In the genomic region with DNA sequence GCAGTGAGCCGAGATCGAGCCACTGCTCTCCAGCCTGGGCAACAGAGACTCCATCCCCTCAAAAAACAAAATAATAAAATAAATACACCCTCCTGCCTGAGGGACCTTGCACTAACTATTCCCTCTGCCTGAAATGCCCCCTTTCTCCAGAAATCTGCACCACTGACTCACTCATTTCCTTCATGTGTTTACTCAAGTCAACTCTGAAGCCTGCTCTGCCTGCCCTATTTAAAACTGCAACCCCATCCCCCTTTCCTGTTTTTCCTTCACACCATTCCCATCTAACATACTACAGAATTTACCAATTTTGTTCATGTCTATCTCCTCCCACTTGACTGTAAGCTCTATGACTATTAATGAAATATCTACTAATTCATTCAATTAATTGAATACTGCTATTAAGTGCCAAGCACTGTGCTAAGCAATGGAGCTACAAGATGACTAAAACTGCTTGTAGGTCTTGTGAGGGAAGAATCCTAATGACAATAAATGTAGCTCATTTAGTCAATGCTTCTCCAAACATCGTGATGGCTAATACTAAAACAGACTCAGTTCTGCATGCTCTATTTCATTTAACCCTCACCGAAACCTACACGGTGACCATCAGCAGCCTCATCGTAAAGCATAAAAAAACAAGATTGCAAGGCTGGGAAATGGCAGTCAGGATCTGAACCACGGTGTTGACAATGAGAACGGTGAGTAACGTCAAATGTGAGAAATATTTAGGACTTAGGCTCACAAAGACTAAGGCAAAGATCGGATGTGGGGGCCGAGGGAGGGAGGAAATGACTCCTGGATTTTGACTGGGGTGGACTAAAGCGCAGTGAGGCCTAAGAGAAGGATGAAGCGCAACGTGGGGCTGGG, we compare ENCODE assay signal across 8 cellular contexts. TPM values are rescaled to one million over a fixed set of nuclear protein-coding genes. Genes with fewer than 3 reads are reported as not detected.
A peak's percentile ranks its signal among the peaks of the same experiment; 100 is the strongest.
DNase-seq lines count a peak whose midpoint lies in the region; ATAC-seq and TF ChIP-seq lines count a peak whose summit lies in the region.

No MANE protein-coding gene starts in this region.

- peak overlapping the region; percentile 71 for H2AFZ ChIP-seq in neural cell (ENCODE audit: low read depth, low read length)

- POLR2A ChIA-PET in Panc1 (lab: Charles Lee) = interaction anchor here (0.6 kb wide), 2 partner anchors 10 to 222 kb away, joined by 3 to 7 read pairs; no protein-coding TSS in a partner anchor

- H3K36me3 ChIP-seq in Panc1 (ENCODE audit: control insufficient read depth, insufficient read depth, low read length) = peaks cover 4% of the 10 kb centered on the region
- no peaks in the 10 kb centered on the region for H3K36me3 ChIP-seq in neural cell (ENCODE audit: insufficient read depth, low read length)

- peak overlapping the region; percentile 89 to 98 for H3K4me3 Mint-ChIP-seq in effector memory CD8-positive, alpha-beta T cell

- peaks cover 21% of the 10 kb centered on the region for H3K79me2 ChIP-seq in neural cell (replicated peaks; ENCODE audit: insufficient read depth, low read length)

- H3K4me2 ChIP-seq in neural cell (ENCODE audit: low read length) = peak overlapping the region; percentile 67

- TF ChIP-seq CTCF in Panc1 (IDR thresholded peaks at IDR 0.05) (no peak), neural cell (IDR thresholded peaks at IDR 0.05; ENCODE audit: poor library complexity, severe bottlenecking) (no peak)

- in situ Hi-C loops in Panc1 (cut with HindIII; ENCODE audit: low pct_unique_long_range_greater_than_20kb, low sequenced_read_pairs) = no loop called here

- TF ChIP-seq EP300 in neural cell (conservative IDR thresholded peaks at IDR 0.05; ENCODE audit: poor library complexity, severe bottlenecking) = no peak

- no peaks in the 10 kb centered on the region for H3F3A ChIP-seq in neural cell (ENCODE audit: insufficient read depth, low read length, poor library complexity, severe bottlenecking)

- peaks cover 19% of the 10 kb centered on the region in 2 donors for H3K4me1 Mint-ChIP-seq in effector memory CD8-positive, alpha-beta T cell (ENCODE audit: low read depth in 2 of 2)

- TF ChIP-seq RAD21 in neural cell (conservative IDR thresholded peaks at IDR 0.05) = no peak

- DNase-seq in stimulated activated CD4-positive, alpha-beta T cell treated with anti-CD3 and anti-CD28 coated beads, Interleukin-1b, Interleukin-23, amount 100 ng/mL, for 48 hours = peak; percentile 51
- DNase-seq in stimulated activated CD4-positive, alpha-beta T cell treated with anti-CD3 and anti-CD28 coated beads, Interleukin-15, amount 100 ng/mL, for 24 hours = no peak
- DNase-seq in Panc1 (ENCODE audit: low read depth, low spot score) = no peak
- no peak for DNase-seq in effector memory CD8-positive, alpha-beta T cell
- DNase-seq in NCI-H1436 treated with DMSO at 0.1 percent for 48 hours (lab: John Stamatoyannopoulos, UW) = no peak
- DNase-seq in NCI-H2029 (lab: John Stamatoyannopoulos, UW) = no peak

- no peak; the same call in 1 of the 2 replicates for ATAC-seq in Panc1
- ATAC-seq in effector memory CD8-positive, alpha-beta T cell (replicated peaks) = no peak
- no peak for ATAC-seq in HG03469 (IDR thresholded peaks at IDR 0.05; ENCODE audit: unreplicated experiment)

- no peaks in the 10 kb centered on the region for H3K9me3 Mint-ChIP-seq in effector memory CD8-positive, alpha-beta T cell

- no peaks in the 10 kb centered on the region for H3K9me2 ChIP-seq in neural cell (ENCODE audit: insufficient read depth, low read length)

- H3K9ac ChIP-seq in neural cell (ENCODE audit: low read length) = peak overlapping the region; percentile 99

- BruUV-seq in Panc1 (replicated peaks; lab: Mats Ljungman, UMichigan) = TSS peak; percentile 91

- H3K4me1 ChIP-seq in Panc1 (ENCODE audit: control insufficient read depth, insufficient read depth, low read length) = peaks cover 14% of the 10 kb centered on the region

- CTCF ChIA-PET in Panc1 (lab: Charles Lee) = no interaction called here

- H3K27ac Mint-ChIP-seq in effector memory CD8-positive, alpha-beta T cell = peak overlapping the region; percentile 91 to 95

- H3K27ac ChIP-seq in Panc1 (ENCODE audit: low read length) (peak overlapping the region; percentile 93), neural cell (ENCODE audit: low read length) (peak overlapping the region; percentile 100)

- H3K9me3 ChIP-seq in Panc1 (ENCODE audit: control insufficient read depth, insufficient read depth, low read depth, low read length) (no peaks in the 10 kb centered on the region), neural cell (ENCODE audit: low read length) (no peaks in the 10 kb centered on the region)

- no peaks in the 10 kb centered on the region for H4K20me1 ChIP-seq in neural cell (ENCODE audit: insufficient read depth)

- H3K4me3 ChIP-seq in Panc1 (ENCODE audit: low read depth in 2 of 2, low read length in 2 of 2) = peak overlapping the region; percentile 65 to 84
- H3K4me3 ChIP-seq in neural cell (ENCODE audit: low read length) = peak overlapping the region; percentile 79

- H3K27me3 ChIP-seq in Panc1 (ENCODE audit: control insufficient read depth, insufficient read depth, low read length) (no peaks in the 10 kb centered on the region), neural cell (ENCODE audit: insufficient read depth, low read depth, low read length) (no peaks in the 10 kb centered on the region)

- intact Hi-C loops in Panc1 (cut with micrococcal nuclease; ENCODE audit: unreplicated experiment) = no loop called here

- peaks cover 26% of the 10 kb centered on the region for H3K36me3 Mint-ChIP-seq in effector memory CD8-positive, alpha-beta T cell (ENCODE audit: insufficient read depth)

- H3K27me3 Mint-ChIP-seq in effector memory CD8-positive, alpha-beta T cell = no peaks in the 10 kb centered on the region

TF ChIP-seq in neural cell, 6 proteins besides CTCF, POLR2A, EP300 and RAD21:
- TF ChIP-seq MXI1 (conservative IDR thresholded peaks at IDR 0.05; ENCODE audit: poor library complexity, severe bottlenecking) = no peak
- TF ChIP-seq, protein P1, sequence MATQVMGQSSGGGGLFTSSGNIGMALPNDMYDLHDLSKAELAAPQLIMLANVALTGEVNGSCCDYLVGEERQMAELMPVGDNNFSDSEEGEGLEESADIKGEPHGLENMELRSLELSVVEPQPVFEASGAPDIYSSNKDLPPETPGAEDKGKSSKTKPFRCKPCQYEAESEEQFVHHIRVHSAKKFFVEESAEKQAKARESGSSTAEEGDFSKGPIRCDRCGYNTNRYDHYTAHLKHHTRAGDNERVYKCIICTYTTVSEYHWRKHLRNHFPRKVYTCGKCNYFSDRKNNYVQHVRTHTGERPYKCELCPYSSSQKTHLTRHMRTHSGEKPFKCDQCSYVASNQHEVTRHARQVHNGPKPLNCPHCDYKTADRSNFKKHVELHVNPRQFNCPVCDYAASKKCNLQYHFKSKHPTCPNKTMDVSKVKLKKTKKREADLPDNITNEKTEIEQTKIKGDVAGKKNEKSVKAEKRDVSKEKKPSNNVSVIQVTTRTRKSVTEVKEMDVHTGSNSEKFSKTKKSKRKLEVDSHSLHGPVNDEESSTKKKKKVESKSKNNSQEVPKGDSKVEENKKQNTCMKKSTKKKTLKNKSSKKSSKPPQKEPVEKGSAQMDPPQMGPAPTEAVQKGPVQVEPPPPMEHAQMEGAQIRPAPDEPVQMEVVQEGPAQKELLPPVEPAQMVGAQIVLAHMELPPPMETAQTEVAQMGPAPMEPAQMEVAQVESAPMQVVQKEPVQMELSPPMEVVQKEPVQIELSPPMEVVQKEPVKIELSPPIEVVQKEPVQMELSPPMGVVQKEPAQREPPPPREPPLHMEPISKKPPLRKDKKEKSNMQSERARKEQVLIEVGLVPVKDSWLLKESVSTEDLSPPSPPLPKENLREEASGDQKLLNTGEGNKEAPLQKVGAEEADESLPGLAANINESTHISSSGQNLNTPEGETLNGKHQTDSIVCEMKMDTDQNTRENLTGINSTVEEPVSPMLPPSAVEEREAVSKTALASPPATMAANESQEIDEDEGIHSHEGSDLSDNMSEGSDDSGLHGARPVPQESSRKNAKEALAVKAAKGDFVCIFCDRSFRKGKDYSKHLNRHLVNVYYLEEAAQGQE (IDR thresholded peaks at IDR 0.05; ENCODE audit: borderline replicate concordance) = no peak
- TF ChIP-seq EZH2 (IDR thresholded peaks at IDR 0.05; ENCODE audit: borderline replicate concordance, insufficient read depth, low read length, poor library complexity, severe bottlenecking) = no peak
- no peak for TF ChIP-seq TAF1 (IDR thresholded peaks at IDR 0.05; ENCODE audit: low read depth)
- no peak for TF ChIP-seq POLR2AphosphoS5 (IDR thresholded peaks at IDR 0.05)
TF ChIP-seq in neural cell: peak in this region for 0.

RNA-seq across cellular contexts. Expression of gene TMEM39B, which starts 0.7 kb away (rescaled TPM):
- total RNA-seq in Panc1 (2021; ENCODE audit: unreplicated experiment) = 35.0 TPM
- polyA plus RNA-seq in Panc1 (2012; ENCODE audit: insufficient read length) = 44.7 TPM
- polyA plus RNA-seq in neural cell = 18.1 and 21.1 TPM in 2 replicates
- 10.1 and 12.2 TPM in 2 replicates for polyA minus RNA-seq in neural cell

RNA-seq across cellular contexts. Expression of gene KPNA6, which starts 35.9 kb away (rescaled TPM):
- 116 TPM for total RNA-seq in Panc1 (2021; ENCODE audit: unreplicated experiment)
- polyA plus RNA-seq in Panc1 (2012; ENCODE audit: insufficient read length) = 21.6 TPM
- 15.7 and 17.3 TPM in 2 replicates for polyA plus RNA-seq in neural cell
- 37.7 and 41.7 TPM in 2 replicates for polyA minus RNA-seq in neural cell

RNA-seq across cellular contexts. Expression of gene KHDRBS1, which starts 58.3 kb away (rescaled TPM):
- total RNA-seq in Panc1 (2021; ENCODE audit: unreplicated experiment) = 163 TPM
- polyA plus RNA-seq in Panc1 (2012; ENCODE audit: insufficient read length) = 127 TPM
- polyA plus RNA-seq in neural cell = 210 and 214 TPM in 2 replicates
- polyA minus RNA-seq in neural cell = 160 and 178 TPM in 2 replicates
